In the genomic region with DNA sequence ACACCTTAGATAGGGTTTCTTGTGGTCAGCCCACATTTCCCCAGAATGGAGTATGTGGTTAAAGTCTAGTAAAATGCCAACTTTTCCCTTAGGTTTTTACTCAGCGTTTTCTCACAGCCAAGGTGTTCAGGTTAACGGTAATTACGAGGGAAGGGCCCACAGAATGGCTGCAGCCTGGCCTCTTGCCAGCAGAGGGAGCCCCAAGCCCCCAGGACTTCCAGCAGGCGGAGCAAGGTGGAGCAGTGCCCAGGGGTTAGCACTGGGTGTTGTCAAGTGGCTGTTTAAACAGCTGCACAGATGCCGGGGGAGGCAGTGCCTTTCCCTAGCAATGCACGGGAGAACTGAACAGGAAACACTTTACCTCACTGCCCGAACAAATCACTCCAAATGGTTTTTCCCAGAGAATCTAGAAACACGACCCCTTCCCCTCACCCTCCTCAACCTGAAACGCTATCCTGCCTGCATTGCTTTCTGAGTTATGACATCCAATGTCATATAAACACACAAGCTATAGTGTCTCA, we compare ENCODE assay signal across 8 cellular contexts. TPM values are rescaled to one million over a fixed set of nuclear protein-coding genes. Genes with fewer than 3 reads are reported as not detected.
DNase-seq lines count a peak whose midpoint lies in the region; ATAC-seq, FAIRE-seq and TF ChIP-seq lines count a peak whose summit lies in the region.

No MANE protein-coding gene starts in this region.

- H3K9me3 ChIP-seq in kidney (ENCODE audit: control insufficient read depth in 1 of 2, low read length in 2 of 2), result no peaks in the 10 kb centered on the region

- H3K9me3 Mint-ChIP-seq in WTC11 (no peaks in the 10 kb centered on the region), MCF 10A (ENCODE audit: unreplicated experiment) (no peaks in the 10 kb centered on the region)

- CTCF ChIA-PET in WTC11 (lab: Charles Lee), result interaction anchor here (0.5 to 6.4 kb wide), 47 partner anchors 8 to 380 kb away, joined by 3 to 129 read pairs (median 4); a partner anchor contains a TSS
- CTCF ChIA-PET in MCF 10A (lab: Yijun Ruan, JAX), result interaction anchor here (0.6 to 6.2 kb wide), 18 partner anchors 9 to 308 kb away, joined by 3 to 60 read pairs (median 4); no protein-coding TSS in a partner anchor

- peak; percentile 71 for ATAC-seq in HG02610 (IDR thresholded peaks at IDR 0.05; ENCODE audit: unreplicated experiment)
- peak; percentile 99 for ATAC-seq in WTC11

- peaks cover 58 to 70% of the 10 kb centered on the region in 2 donors for H3K36me3 ChIP-seq in kidney (ENCODE audit: control insufficient read depth in 1 of 2, insufficient read depth in 2 of 2, low read length in 2 of 2)

- no peak overlapping the region for H3K9ac ChIP-seq in kidney (ENCODE audit: low read length in 2 of 2)

- POLR2A ChIA-PET in WTC11 (lab: Charles Lee) (interaction anchor here (1.0 kb wide), 1 partner anchor 149 kb away, joined by 3 read pairs; no protein-coding TSS in a partner anchor), MCF 10A (lab: Yijun Ruan, JAX) (interaction anchor here (0.6 kb wide), 1 partner anchor 126 kb away, joined by 3 read pairs; no protein-coding TSS in a partner anchor)

- BruUV-seq in MCF 10A (replicated peaks; lab: Mats Ljungman, UMichigan), result no TSS peak

- H3K4me1 Mint-ChIP-seq in WTC11 (no peaks in the 10 kb centered on the region), MCF 10A (ENCODE audit: insufficient read depth, unreplicated experiment) (peaks cover 11% of the 10 kb centered on the region)

- no peak overlapping the region for H3K4me3 Mint-ChIP-seq in WTC11
- no peak overlapping the region for H3K4me3 Mint-ChIP-seq in MCF 10A (ENCODE audit: unreplicated experiment)

- no peak overlapping the region for H3K27ac ChIP-seq in kidney (ENCODE audit: low read depth in 2 of 2, low read length in 2 of 2)

- H3K27ac Mint-ChIP-seq in WTC11 (0 out of 2 replicates have a peak overlapping the region, but pooled peaks have one; percentile 73), MCF 10A (ENCODE audit: low read depth, unreplicated experiment) (peak overlapping the region; percentile 66)

- H3K4me3 ChIP-seq in kidney (ENCODE audit: low read length in 2 of 2), result no peak overlapping the region

- no peak for FAIRE-seq in kidney (lab: Jason Lieb, UNC)

- intact Hi-C loops in MCF 10A (cut with micrococcal nuclease), result loop anchor here (1.0 kb wide), 1 partner anchor 148 kb away; no protein-coding TSS in a partner anchor
- intact Hi-C loops in kidney (cut with DNase I), result no loop called here

- TF ChIP-seq CTCF in WTC11 (IDR thresholded peaks at IDR 0.05) (peak; percentile 91), MCF 10A (IDR thresholded peaks at IDR 0.05; ENCODE audit: unreplicated experiment) (peak; percentile 80), kidney (IDR thresholded peaks at IDR 0.05; ENCODE audit: borderline replicate concordance, extremely low read depth, insufficient read depth) (peak; percentile 59)

- no peaks in the 10 kb centered on the region for H3K4me1 ChIP-seq in kidney (ENCODE audit: control insufficient read depth in 1 of 2, insufficient read depth in 1 of 2, low read depth in 1 of 2, low read length in 2 of 2)

- H3K27me3 Mint-ChIP-seq in WTC11 (ENCODE audit: low read depth) (no peaks in the 10 kb centered on the region), MCF 10A (ENCODE audit: insufficient read depth, unreplicated experiment) (no peaks in the 10 kb centered on the region)

- peaks cover 90% of the 10 kb centered on the region for H3K36me3 Mint-ChIP-seq in WTC11
- H3K36me3 Mint-ChIP-seq in MCF 10A (ENCODE audit: insufficient read depth, unreplicated experiment), result peaks cover 86% of the 10 kb centered on the region

- peak; percentile 91 for DNase-seq in DMS 273 (lab: John Stamatoyannopoulos, UW; ENCODE audit: unreplicated experiment)
- peak; percentile 94 for DNase-seq in NCI-H2196 (lab: John Stamatoyannopoulos, UW; ENCODE audit: unreplicated experiment)
- DNase-seq in WTC11 (ENCODE audit: low spot score), result peak; percentile 91
- DNase-seq in MCF 10A (ENCODE audit: unreplicated experiment), result peak; percentile 55
- DNase-seq in kidney, result peak; percentile 89
- peak; percentile 85 for DNase-seq in stimulated activated CD4-positive, alpha-beta T cell treated with anti-CD3 and anti-CD28 coated beads, Interleukin-1b, Interleukin-23, amount 100 ng/mL, for 48 hours
- DNase-seq in amniotic stem cell (lab: John Stamatoyannopoulos, UW), result no peak

TF ChIP-seq in WTC11, 78 proteins besides CTCF, POLR2A, EP300 and RAD21 (continues in another document):
- TF ChIP-seq PRRX2 (CRISPR knock-in tag; IDR thresholded peaks at IDR 0.05) (no peak), RELA (CRISPR knock-in tag; IDR thresholded peaks at IDR 0.05; ENCODE audit: borderline replicate concordance) (no peak)
- TF ChIP-seq, protein P1, sequence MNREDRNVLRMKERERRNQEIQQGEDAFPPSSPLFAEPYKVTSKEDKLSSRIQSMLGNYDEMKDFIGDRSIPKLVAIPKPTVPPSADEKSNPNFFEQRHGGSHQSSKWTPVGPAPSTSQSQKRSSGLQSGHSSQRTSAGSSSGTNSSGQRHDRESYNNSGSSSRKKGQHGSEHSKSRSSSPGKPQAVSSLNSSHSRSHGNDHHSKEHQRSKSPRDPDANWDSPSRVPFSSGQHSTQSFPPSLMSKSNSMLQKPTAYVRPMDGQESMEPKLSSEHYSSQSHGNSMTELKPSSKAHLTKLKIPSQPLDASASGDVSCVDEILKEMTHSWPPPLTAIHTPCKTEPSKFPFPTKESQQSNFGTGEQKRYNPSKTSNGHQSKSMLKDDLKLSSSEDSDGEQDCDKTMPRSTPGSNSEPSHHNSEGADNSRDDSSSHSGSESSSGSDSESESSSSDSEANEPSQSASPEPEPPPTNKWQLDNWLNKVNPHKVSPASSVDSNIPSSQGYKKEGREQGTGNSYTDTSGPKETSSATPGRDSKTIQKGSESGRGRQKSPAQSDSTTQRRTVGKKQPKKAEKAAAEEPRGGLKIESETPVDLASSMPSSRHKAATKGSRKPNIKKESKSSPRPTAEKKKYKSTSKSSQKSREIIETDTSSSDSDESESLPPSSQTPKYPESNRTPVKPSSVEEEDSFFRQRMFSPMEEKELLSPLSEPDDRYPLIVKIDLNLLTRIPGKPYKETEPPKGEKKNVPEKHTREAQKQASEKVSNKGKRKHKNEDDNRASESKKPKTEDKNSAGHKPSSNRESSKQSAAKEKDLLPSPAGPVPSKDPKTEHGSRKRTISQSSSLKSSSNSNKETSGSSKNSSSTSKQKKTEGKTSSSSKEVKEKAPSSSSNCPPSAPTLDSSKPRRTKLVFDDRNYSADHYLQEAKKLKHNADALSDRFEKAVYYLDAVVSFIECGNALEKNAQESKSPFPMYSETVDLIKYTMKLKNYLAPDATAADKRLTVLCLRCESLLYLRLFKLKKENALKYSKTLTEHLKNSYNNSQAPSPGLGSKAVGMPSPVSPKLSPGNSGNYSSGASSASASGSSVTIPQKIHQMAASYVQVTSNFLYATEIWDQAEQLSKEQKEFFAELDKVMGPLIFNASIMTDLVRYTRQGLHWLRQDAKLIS (CRISPR knock-in tag; IDR thresholded peaks at IDR 0.05; ENCODE audit: borderline replicate concordance), result no peak
- TF ChIP-seq, protein P2, sequence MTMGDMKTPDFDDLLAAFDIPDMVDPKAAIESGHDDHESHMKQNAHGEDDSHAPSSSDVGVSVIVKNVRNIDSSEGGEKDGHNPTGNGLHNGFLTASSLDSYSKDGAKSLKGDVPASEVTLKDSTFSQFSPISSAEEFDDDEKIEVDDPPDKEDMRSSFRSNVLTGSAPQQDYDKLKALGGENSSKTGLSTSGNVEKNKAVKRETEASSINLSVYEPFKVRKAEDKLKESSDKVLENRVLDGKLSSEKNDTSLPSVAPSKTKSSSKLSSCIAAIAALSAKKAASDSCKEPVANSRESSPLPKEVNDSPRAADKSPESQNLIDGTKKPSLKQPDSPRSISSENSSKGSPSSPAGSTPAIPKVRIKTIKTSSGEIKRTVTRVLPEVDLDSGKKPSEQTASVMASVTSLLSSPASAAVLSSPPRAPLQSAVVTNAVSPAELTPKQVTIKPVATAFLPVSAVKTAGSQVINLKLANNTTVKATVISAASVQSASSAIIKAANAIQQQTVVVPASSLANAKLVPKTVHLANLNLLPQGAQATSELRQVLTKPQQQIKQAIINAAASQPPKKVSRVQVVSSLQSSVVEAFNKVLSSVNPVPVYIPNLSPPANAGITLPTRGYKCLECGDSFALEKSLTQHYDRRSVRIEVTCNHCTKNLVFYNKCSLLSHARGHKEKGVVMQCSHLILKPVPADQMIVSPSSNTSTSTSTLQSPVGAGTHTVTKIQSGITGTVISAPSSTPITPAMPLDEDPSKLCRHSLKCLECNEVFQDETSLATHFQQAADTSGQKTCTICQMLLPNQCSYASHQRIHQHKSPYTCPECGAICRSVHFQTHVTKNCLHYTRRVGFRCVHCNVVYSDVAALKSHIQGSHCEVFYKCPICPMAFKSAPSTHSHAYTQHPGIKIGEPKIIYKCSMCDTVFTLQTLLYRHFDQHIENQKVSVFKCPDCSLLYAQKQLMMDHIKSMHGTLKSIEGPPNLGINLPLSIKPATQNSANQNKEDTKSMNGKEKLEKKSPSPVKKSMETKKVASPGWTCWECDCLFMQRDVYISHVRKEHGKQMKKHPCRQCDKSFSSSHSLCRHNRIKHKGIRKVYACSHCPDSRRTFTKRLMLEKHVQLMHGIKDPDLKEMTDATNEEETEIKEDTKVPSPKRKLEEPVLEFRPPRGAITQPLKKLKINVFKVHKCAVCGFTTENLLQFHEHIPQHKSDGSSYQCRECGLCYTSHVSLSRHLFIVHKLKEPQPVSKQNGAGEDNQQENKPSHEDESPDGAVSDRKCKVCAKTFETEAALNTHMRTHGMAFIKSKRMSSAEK (CRISPR knock-in tag; IDR thresholded peaks at IDR 0.05; ENCODE audit: borderline replicate concordance), result no peak
- TF ChIP-seq, protein P3, sequence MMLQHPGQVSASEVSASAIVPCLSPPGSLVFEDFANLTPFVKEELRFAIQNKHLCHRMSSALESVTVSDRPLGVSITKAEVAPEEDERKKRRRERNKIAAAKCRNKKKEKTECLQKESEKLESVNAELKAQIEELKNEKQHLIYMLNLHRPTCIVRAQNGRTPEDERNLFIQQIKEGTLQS (CRISPR knock-in tag; conservative IDR thresholded peaks at IDR 0.05), result no peak

RNA-seq across cellular contexts. Expression of a gene that starts 6.6 kb away (rescaled TPM):
- total RNA-seq in WTC11 (2021), result 350 to 375 TPM (median 362 TPM) in 3 replicates
- total RNA-seq in MCF 10A (2022), result 122 and 134 TPM in 2 replicates
- 161 TPM for total RNA-seq in kidney
- polyA plus RNA-seq in kidney (ENCODE audit: insufficient read depth, low read depth, low replicate concordance), result 469 TPM

RNA-seq across cellular contexts. Expression of a gene that starts 46.0 kb away (rescaled TPM):
- 40.8 to 46.0 TPM (median 44.2 TPM) in 3 replicates for total RNA-seq in WTC11 (2021)
- total RNA-seq in MCF 10A (2022), result 18.8 and 19.6 TPM in 2 replicates
- total RNA-seq in kidney, result 49.0 TPM
- polyA plus RNA-seq in kidney (ENCODE audit: insufficient read depth, low read depth, low replicate concordance), result 30.1 TPM
